ENCODE assay signal across 8 cellular contexts in the genomic region with DNA sequence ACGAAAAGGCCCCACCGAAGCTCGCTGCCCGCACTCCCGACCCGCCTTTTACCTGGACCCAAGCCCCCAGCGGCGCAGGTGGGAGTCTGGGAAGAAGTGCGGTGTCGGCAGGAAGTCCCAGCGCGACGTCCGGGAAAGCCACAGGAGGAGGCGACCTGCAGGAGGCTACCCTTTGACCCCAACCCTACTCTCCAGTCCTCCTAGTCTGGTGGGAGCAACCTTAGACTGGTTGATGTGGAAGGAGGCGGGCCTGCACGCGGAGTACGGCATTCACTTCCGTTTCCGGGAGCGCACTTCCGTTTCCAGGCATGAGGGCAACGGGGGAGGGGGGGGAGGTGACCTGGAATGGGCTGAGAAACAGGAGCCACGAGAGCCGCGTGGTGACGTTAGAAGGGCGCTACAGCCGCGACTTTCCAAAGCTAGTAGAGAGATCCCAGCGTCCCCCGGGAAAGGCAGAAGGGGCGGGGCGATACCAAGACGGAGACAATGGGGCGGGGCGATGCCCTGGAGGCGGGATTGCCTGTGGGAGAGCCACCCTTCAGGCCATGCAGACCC. TPM values are rescaled to one million over a fixed set of nuclear protein-coding genes. Genes with fewer than 3 reads are reported as not detected.
DNase-seq lines count a peak whose midpoint lies in the region; ATAC-seq and TF ChIP-seq lines count a peak whose summit lies in the region.

No MANE protein-coding gene starts in this region.

- H3K4me3 ChIP-seq in WERI-Rb-1 (ENCODE audit: low read depth, low read length) (peak overlapping the region; percentile 96), lung (peak overlapping the region; percentile 65)

- peaks cover 2% of the 10 kb centered on the region for H3K9me3 ChIP-seq in WERI-Rb-1 (ENCODE audit: severe bottlenecking)
- H3K9me3 ChIP-seq in lung (ENCODE audit: control insufficient read depth in 2 of 2, insufficient read depth in 1 of 2, low read length in 1 of 2), result peaks cover 10 to 43% of the 10 kb centered on the region in 2 donors

- H3K36me3 ChIP-seq in WERI-Rb-1 (peaks cover 6% of the 10 kb centered on the region), lung (ENCODE audit: control insufficient read depth in 2 of 2, insufficient read depth in 2 of 2, low read length in 2 of 2) (peaks cover 0 to 2% of the 10 kb centered on the region in 2 donors)

- no peak for TF ChIP-seq CTCF in WERI-Rb-1 (IDR thresholded peaks at IDR 0.05; ENCODE audit: low read depth, low read length)
- TF ChIP-seq CTCF in lung (IDR thresholded peaks at IDR 0.05; ENCODE audit: control extremely low read depth, extremely low read depth), result no peak

- H3K27me3 ChIP-seq in WERI-Rb-1 (ENCODE audit: insufficient read depth, low read depth, severe bottlenecking) (no peaks in the 10 kb centered on the region), lung (ENCODE audit: control insufficient read depth, insufficient read depth) (no peaks in the 10 kb centered on the region)

- WGBS in lung, 2 donors, result 3 to 4% methylated on average over 39 of the region's 39 CpGs

- H3K27ac ChIP-seq in WERI-Rb-1 (peak overlapping the region; percentile 79), lung (ENCODE audit: low read depth in 1 of 2, low read length in 1 of 2) (peak overlapping the region; percentile 21 to 66)

- ATAC-seq in lung (ENCODE audit: insufficient read depth, low FRiP score), result no peak
- ATAC-seq in left lobe of liver, result no peak

- peak; percentile 6 for DNase-seq in activated gamma-delta T cell treated with Interleukin-2 at 50 U/mL for 16 hours
- DNase-seq in activated gamma-delta T cell (lab: John Stamatoyannopoulos, UW), result no peak
- peak; percentile 97 for DNase-seq in WERI-Rb-1
- peak; percentile 45 for DNase-seq in cerebellar cortex (ENCODE audit: low spot score)
- peak; percentile 56 for DNase-seq in lung (ENCODE audit: low spot score)
- peak; percentile 27 for DNase-seq in stimulated activated CD8-positive, alpha-beta memory T cell treated with anti-CD3 and anti-CD28 coated beads, Interleukin-4, amount 100 ng/mL, for 24 hours (ENCODE audit: low read depth)
- no peak for DNase-seq in NOMO-1 treated with DMSO at 0.1 percent for 48 hours (lab: John Stamatoyannopoulos, UW; ENCODE audit: unreplicated experiment)
- no peak for DNase-seq in left lobe of liver (ENCODE audit: low spot score)

- H3K4me1 ChIP-seq in lung (ENCODE audit: control insufficient read depth in 2 of 2, insufficient read depth in 2 of 2, low read length in 2 of 2), result peaks cover 3 to 7% of the 10 kb centered on the region in 2 donors

RNA-seq across cellular contexts. Expression of a gene that starts 28.5 kb away (rescaled TPM):
- total RNA-seq in lung, result 10 to 100 TPM; 22.2 to 33.8 TPM
- polyA plus RNA-seq in lung, result 10 to 100 TPM; 17.3 to 24.9 TPM
- 6.4 TPM for total RNA-seq in left lobe of liver

RNA-seq across cellular contexts. Expression of a gene that starts 44.1 kb away (rescaled TPM):
- 10 to 100 TPM in 1 of 2 donors, 1 to 10 TPM in 1; 1.7 to 11.5 TPM for total RNA-seq in lung
- 1 to 10 TPM in 1 of 2 donors, under 1 TPM in 1; 1.00 to 1.6 TPM for polyA plus RNA-seq in lung
- 0.68 TPM for total RNA-seq in left lobe of liver

Comparison
In these comparisons a context has a peak if more than half of its experiments do, and no peak if none do; other contexts are left out.
1. DNase-seq: peak in activated gamma-delta T cell treated with Interleukin-2 at 50 U/mL for 16 hours (single experiment), WERI-Rb-1 (single experiment), cerebellar cortex (single experiment), lung (single experiment) and stimulated activated CD8-positive, alpha-beta memory T cell treated with anti-CD3 and anti-CD28 coated beads, Interleukin-4, amount 100 ng/mL, for 24 hours (single experiment); none in activated gamma-delta T cell (single experiment), NOMO-1 treated with DMSO at 0.1 percent for 48 hours (single experiment) and left lobe of liver (single experiment).